ENCODE assay signal across 8 cellular contexts in the genomic region with DNA sequence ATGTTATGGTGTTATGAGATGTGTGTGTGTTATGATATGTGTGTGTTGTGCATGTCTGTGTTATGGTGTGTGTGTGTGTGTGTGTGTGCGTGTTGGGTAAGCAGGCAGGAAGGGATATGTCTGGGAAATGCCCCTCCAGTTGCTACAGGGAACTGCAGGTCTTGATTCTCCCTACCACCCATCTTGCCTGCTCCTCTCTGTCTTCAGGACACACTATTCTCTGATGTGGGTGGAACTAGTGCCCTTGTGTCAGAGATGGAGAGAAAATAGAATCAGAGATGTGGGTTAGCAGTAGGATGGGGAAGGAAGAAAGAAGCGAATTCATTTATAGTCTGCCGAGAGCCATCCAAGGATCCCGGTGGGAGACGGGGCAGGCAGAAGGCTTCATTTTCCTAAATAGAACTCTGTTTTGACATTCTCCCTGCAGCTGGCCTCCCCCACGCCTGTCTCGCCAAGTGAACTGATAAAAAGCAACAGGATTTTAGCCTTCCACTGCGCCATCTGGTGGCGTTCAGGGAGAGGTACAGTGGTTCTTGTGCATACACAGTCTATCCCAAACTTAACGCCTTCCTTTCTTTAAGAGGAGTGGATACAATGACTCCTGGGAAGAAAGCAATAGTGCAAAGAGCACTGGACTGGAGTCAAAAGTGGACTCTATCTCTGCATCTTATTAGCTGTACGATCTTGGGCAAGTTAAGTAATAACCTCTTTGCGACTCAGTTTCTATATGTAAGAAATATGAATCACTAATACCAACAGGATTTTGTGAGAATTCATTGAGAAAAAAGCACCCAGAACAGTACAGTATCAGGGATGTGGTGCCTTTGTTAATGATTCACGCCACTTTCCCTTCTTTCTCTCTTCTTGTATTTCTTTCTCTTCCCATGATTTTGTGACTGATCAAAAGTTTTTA. TPM values are rescaled to one million over a fixed set of nuclear protein-coding genes. Genes with fewer than 3 reads are reported as not detected.
DNase-seq lines count a peak whose midpoint lies in the region; ATAC-seq and TF ChIP-seq lines count a peak whose summit lies in the region.

No MANE protein-coding gene starts in this region.

- H3K4me3 ChIP-seq in cardiac fibroblast (replicated peaks in 1 of 2; ENCODE audit: low read depth in 2 of 2, low read length in 2 of 2): no peak overlapping the region

- DNase-seq in ACHN: peak; percentile 61
- DNase-seq in NCI-H2227 (lab: John Stamatoyannopoulos, UW; ENCODE audit: unreplicated experiment): peak; percentile 75
- DNase-seq in activated B cell treated with CpG ODN at 0.5 μM for 24 hours: peak; percentile 41
- DNase-seq in cardiac fibroblast (ENCODE audit: low read depth in 2 of 2): peak; percentile 90 to 93
- DNase-seq in left colon: peak; percentile 54 to 86
- DNase-seq in stimulated activated CD4-positive, alpha-beta T cell treated with anti-CD3 and anti-CD28 coated beads, Interleukin-2, amount 100 ng/mL, for 4 hours (ENCODE audit: low read depth): peak; percentile 49

- H3K27me3 Mint-ChIP-seq in activated B cell treated with CpG ODN at 0.5 μM for 24 hours: peaks cover 10% of the 10 kb centered on the region

- H3K36me3 Mint-ChIP-seq in activated B cell treated with CpG ODN at 0.5 μM for 24 hours (ENCODE audit: low read depth): no peaks in the 10 kb centered on the region

- intact Hi-C loops in activated B cell treated with CpG ODN at 0.5 μM for 24 hours (cut with micrococcal nuclease) (loop anchor here (1.0 to 5.0 kb wide), 9 partner anchors 34 to 621 kb away; a partner anchor contains a TSS), left colon (cut with DNase I, micrococcal nuclease) (loop anchor here in 1 of 2 donors (10.0 kb wide), 1 partner anchor 47 kb away; no protein-coding TSS in a partner anchor)

- no peak overlapping the region for H3K4me3 Mint-ChIP-seq in activated B cell treated with CpG ODN at 0.5 μM for 24 hours

- in situ Hi-C loops in ACHN (cut with HindIII; ENCODE audit: low pct_ligation_motif_present, low pct_unique_long_range_greater_than_20kb, low sequenced_read_pairs): no loop called here

- peak; percentile 85 for ATAC-seq in GM18520 (IDR thresholded peaks at IDR 0.05; ENCODE audit: unreplicated experiment)
- ATAC-seq in HG03066 (IDR thresholded peaks at IDR 0.05; ENCODE audit: low read depth, unreplicated experiment): peak; percentile 84
- ATAC-seq in activated B cell treated with CpG ODN at 0.5 μM for 24 hours (ENCODE audit: low read depth): peak; percentile 84
- ATAC-seq in left colon: peak; percentile 79

- TF ChIP-seq CTCF in activated B cell treated with CpG ODN at 0.5 μM for 24 hours (IDR thresholded peaks at IDR 0.05): peak; percentile 80
- TF ChIP-seq CTCF in cardiac fibroblast (IDR thresholded peaks at IDR 0.05; ENCODE audit: low read depth, low read length): peak; percentile 89

- H3K4me1 Mint-ChIP-seq in activated B cell treated with CpG ODN at 0.5 μM for 24 hours: peaks cover 4% of the 10 kb centered on the region

- CTCF ChIA-PET in activated B cell treated with CpG ODN at 0.5 μM for 24 hours (lab: Charles Lee): interaction anchor here (0.7 to 4.2 kb wide), 16 partner anchors 9 to 621 kb away, joined by 3 to 36 read pairs (median 4); a partner anchor contains a TSS

- no peak overlapping the region for H3K27ac Mint-ChIP-seq in activated B cell treated with CpG ODN at 0.5 μM for 24 hours

- no peaks in the 10 kb centered on the region for H3K9me3 Mint-ChIP-seq in activated B cell treated with CpG ODN at 0.5 μM for 24 hours

- POLR2A ChIA-PET in activated B cell treated with CpG ODN at 0.5 μM for 24 hours (lab: Charles Lee): interaction anchor here (0.6 kb wide), 1 partner anchor 511 kb away, joined by 3 read pairs; no protein-coding TSS in a partner anchor

RNA-seq across cellular contexts. Expression of a gene that starts 14.1 kb away (rescaled TPM):
- 0.71 and 1.2 TPM in 2 replicates for total RNA-seq in activated B cell treated with CpG ODN at 0.5 μM for 24 hours
- 100 to 1,000 TPM in 1 of 2 donors, 10 to 100 TPM in 1; 99.1 to 129 TPM for total RNA-seq in left colon

Comparison
In these comparisons a context has a peak if more than half of its experiments do, and no peak if none do; other contexts are left out.
1. DNase-seq: peak in every context shown above with its lines; median percentile 92 in cardiac fibroblast; 75 in NCI-H2227; 70 in left colon; 61 in ACHN; 49 in stimulated activated CD4-positive, alpha-beta T cell treated with anti-CD3 and anti-CD28 coated beads, Interleukin-2, amount 100 ng/mL, for 4 hours; 41 in activated B cell treated with CpG ODN at 0.5 μM for 24 hours.
2. RNA of a gene that starts 14.1 kb away (total RNA-seq): 99.1 to 129 TPM in left colon; 0.71 to 1.2 TPM in activated B cell treated with CpG ODN at 0.5 μM for 24 hours; every median in the first group is over 10 times any median in the second.
3. Peak in every context shown above with its lines, with median percentiles within 50 percentile points of each other: ATAC-seq.